22 cellular contexts compared by ENCODE assay signal in genomic region chr2:149065236-149065635, GRCh38. TPM values are rescaled to one million over a fixed set of nuclear protein-coding genes. Genes with fewer than 3 reads are reported as not detected.
DNase-seq lines count a peak whose midpoint lies in the region; ATAC-seq and TF ChIP-seq lines count a peak whose summit lies in the region.
"Had no signal": no experiment of that assay in that cellular context is flagged by ENCODE, and none has a peak within 500 bp of the region (broad histone marks: within the 10 kb centered on the region; RNA-seq: fewer than 3 reads in every experiment).

No MANE protein-coding gene starts in this region.

- no peaks in the 10 kb centered on the region for H4K20me1 ChIP-seq in PC-9 (ENCODE audit: insufficient read depth)

- peak; percentile 56 for ATAC-seq in GM18502 (IDR thresholded peaks at IDR 0.05; ENCODE audit: poor library complexity, unreplicated experiment)
- ATAC-seq in HG02571 (IDR thresholded peaks at IDR 0.05; ENCODE audit: unreplicated experiment), result no peak
- ATAC-seq: esophagus mucosa had no signal

- H3K79me2 ChIP-seq in PC-9 (ENCODE audit: low read depth), result peaks cover 39% of the 10 kb centered on the region
- H3K79me2 ChIP-seq: parathyroid adenoma had no signal

- TF ChIP-seq CTCF in PC-9 (conservative IDR thresholded peaks at IDR 0.05), result no peak
- no peak for TF ChIP-seq CTCF in fibroblast of mammary gland (conservative IDR thresholded peaks at IDR 0.05; ENCODE audit: control insufficient read depth, insufficient read depth, low read depth, low read length)
- no peak for TF ChIP-seq CTCF in stomach (IDR thresholded peaks at IDR 0.05)

- WGBS in stomach, 5 donors, result 47 to 68% (median 54%) methylated on average over 3 of the region's 3 CpGs

- POLR2A ChIA-PET in PC-9 (lab: Charles Lee; ENCODE audit: unreplicated experiment), result no interaction called here

- DNase-seq in PC-9 (no peak), fibroblast of mammary gland (ENCODE audit: low read depth) (peak; percentile 29), stomach (no peak), DMS79 treated with DMSO at 0.1 percent for 48 hours (lab: John Stamatoyannopoulos, UW) (no peak), G401 (ENCODE audit: low spot score) (no peak)
- DNase-seq: activated CD4-positive, alpha-beta T cell treated with anti-CD3 and anti-CD28 coated beads, Interleukin-2, amount 50 U/mL, for 4 hours; activated naive CD4-positive, alpha-beta T cell treated with anti-CD3 and anti-CD28 coated beads, Interleukin-2, amount 50 U/mL, for 16 hours; activated T-cell treated with anti-CD3 and anti-CD28 coated beads, Interleukin-2, amount 50 U/mL, for 1 hour; brain microvascular endothelial cell; hypothalamus; left cardiac atrium; NCI-H1930; NCI-H526; thyroid gland had no signal

- H3F3A ChIP-seq in PC-9 (ENCODE audit: insufficient read depth, low read depth), result peaks cover 27% of the 10 kb centered on the region

- BruUV-seq in PC-9 (replicated peaks; lab: Mats Ljungman, UMichigan), result no TSS peak

- intact Hi-C loops in PC-9 (cut with micrococcal nuclease; ENCODE audit: unreplicated experiment) (loop anchor here (5.0 kb wide), 1 partner anchor 357 kb away; no protein-coding TSS in a partner anchor), stomach (cut with DNase I; ENCODE audit: low total_unique reads) (no loop called here)

- H3K4me1 ChIP-seq in PC-9 (replicated peaks; ENCODE audit: insufficient read depth), result peaks cover 50% of the 10 kb centered on the region
- H3K4me1 ChIP-seq in stomach, result peaks cover 10 to 31% (median 19%) of the 10 kb centered on the region in 4 donors
- H3K4me1 ChIP-seq: thyroid gland had no signal

- in situ Hi-C loops in G401 (cut with HindIII; ENCODE audit: low sequenced_read_pairs), result no loop called here

- CTCF ChIA-PET in PC-9 (lab: Charles Lee), result no interaction called here

- H3K27ac ChIP-seq in PC-9 (0 out of 2 replicates have a peak overlapping the region, but pooled peaks have one; percentile 6), stomach (peak overlapping the region in 4 of 5 donors; percentile 19 to 57 (median 26))
- H3K27ac ChIP-seq: brain microvascular endothelial cell, C4-2B, parathyroid adenoma, SK-N-MC, thyroid gland had no signal

- H3K4me3 ChIP-seq in PC-9 (no peak overlapping the region), fibroblast of mammary gland (ENCODE audit: control insufficient read depth, low read depth, low read length) (no peak overlapping the region), stomach (no peak overlapping the region)
- H3K4me3 ChIP-seq: SK-N-MC, skin epidermis, thyroid gland had no signal

- no peak for TF ChIP-seq POLR2A in stomach (IDR thresholded peaks at IDR 0.05)

- no peak overlapping the region for H3K4me2 ChIP-seq in PC-9

- no peaks in the 10 kb centered on the region for H3K9me2 ChIP-seq in PC-9 (ENCODE audit: insufficient read depth)

- H3K9me3 ChIP-seq in PC-9 (ENCODE audit: insufficient read depth, low read depth), result no peaks in the 10 kb centered on the region
- H3K9me3 ChIP-seq in stomach, result no peaks in the 10 kb centered on the region
- H3K9me3 ChIP-seq: thyroid gland had no signal

- no peaks in the 10 kb centered on the region for H3K27me3 ChIP-seq in PC-9 (ENCODE audit: insufficient read depth, low read depth)
- H3K27me3 ChIP-seq in stomach, result no peaks in the 10 kb centered on the region
- H3K27me3 ChIP-seq: brain microvascular endothelial cell, thyroid gland had no signal

- no peak for TF ChIP-seq EP300 in stomach (IDR thresholded peaks at IDR 0.05)

- no peaks in the 10 kb centered on the region for H3K36me3 ChIP-seq in PC-9 (ENCODE audit: low read depth)
- H3K36me3 ChIP-seq in stomach, result no peaks in the 10 kb centered on the region
- H3K36me3 ChIP-seq: brain microvascular endothelial cell, thyroid gland had no signal

- H2AFZ ChIP-seq in PC-9, result no peak overlapping the region
- H2AFZ ChIP-seq: parathyroid adenoma had no signal

RNA-seq across cellular contexts. Expression of gene LYPD6B, which starts 26.7 kb away (rescaled TPM):
- 10.0 and 12.7 TPM in 2 replicates for total RNA-seq in PC-9 (2021)
- 10 to 100 TPM in 4 of 5 donors, not detected in 1; 14.7 to 88.7 (median 36.4) TPM for total RNA-seq in stomach
- polyA plus RNA-seq in stomach, result 10 to 100 TPM; 10.9 to 74.1 (median 20.5) TPM
- 21.3 and 28.7 TPM in 2 replicates for total RNA-seq in G401 (2014; rRNA removed; shearing (Covaris generic))
- total RNA-seq: dermis microvascular lymphatic vessel endothelial cell, left cardiac atrium had no signal
